17 cellular contexts compared by ENCODE assay signal in the genomic region with DNA sequence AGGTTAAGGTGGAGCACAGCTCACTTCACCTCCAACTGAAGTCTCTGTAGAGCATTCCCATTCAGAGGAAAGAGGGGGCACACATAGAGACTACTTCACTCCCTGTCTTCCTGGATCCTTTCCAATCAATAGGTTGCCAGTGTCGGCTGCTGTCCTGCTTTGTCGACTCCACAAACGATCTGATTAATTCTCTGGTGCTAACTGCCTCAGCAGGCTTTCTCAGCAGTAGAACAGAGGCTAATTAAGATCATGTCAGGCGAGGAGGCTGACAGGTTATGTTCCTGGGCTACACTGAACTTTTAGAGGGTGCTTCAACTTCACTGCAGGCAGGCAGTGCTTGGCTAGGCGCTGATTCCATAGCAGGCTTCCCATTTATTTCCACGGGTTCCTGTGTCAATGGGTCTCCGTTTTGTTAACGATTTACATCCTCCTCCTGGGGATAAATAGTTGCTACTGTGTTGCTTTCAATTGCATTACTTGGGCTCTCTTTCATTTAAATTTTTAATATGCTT.
"Had no signal": no experiment of that assay in that cellular context is flagged by ENCODE, and none has a peak within 500 bp of the region (broad histone marks: within the 10 kb centered on the region; RNA-seq: fewer than 3 reads in every experiment).

No MANE protein-coding gene starts in this region.

- DNase-seq: activated CD4-positive, alpha-beta T cell treated with anti-CD3 and anti-CD28 coated beads for 36 hours; activated CD8-positive, alpha-beta memory T cell treated with anti-CD3 and anti-CD28 coated beads, Interleukin-2, amount 50 U/mL, for 4 hours; activated CD8-positive, alpha-beta T cell treated with anti-CD3 and anti-CD28 coated beads for 36 hours; activated naive CD8-positive, alpha-beta T cell treated with anti-CD3 and anti-CD28 coated beads, Interleukin-2, amount 10 ng/mL, durations not matched to agents 7 days and 5 days; activated T-cell treated with anti-CD3 and anti-CD28 coated beads, Interleukin-2, amount 50 U/mL, for 72 hours; anterior cingulate cortex; dorsolateral prefrontal cortex; left colon; mammary epithelial cell; mucosa of descending colon; naive thymus-derived CD8-positive, alpha-beta T cell; stimulated activated CD4-positive, alpha-beta T cell treated with anti-CD3 and anti-CD28 coated beads, Interleukin-12 subunit alpha, Interleukin-12 subunit beta, amount 100 ng/mL, for 4 hours; stimulated activated CD4-positive, alpha-beta T cell treated with anti-CD3 and anti-CD28 coated beads, Interleukin-2, amount 100 ng/mL, for 48 hours; stimulated activated naive CD8-positive, alpha-beta T cell treated with anti-CD3 and anti-CD28 coated beads, Interleukin-15, Interleukin-2, amounts not matched to agents 100 U/mL and 50 U/mL, for 24 hours; upper lobe of left lung had no signal

- H3K9me3 ChIP-seq: esophagus muscularis mucosa, mucosa of descending colon, suprapubic skin, upper lobe of left lung had no signal

- H3K27me3 ChIP-seq: esophagus muscularis mucosa, suprapubic skin, upper lobe of left lung had no signal

- ATAC-seq: activated CD4-positive, alpha-beta T cell treated with anti-CD3 and anti-CD28 coated beads for 36 hours; activated CD8-positive, alpha-beta T cell treated with anti-CD3 and anti-CD28 coated beads for 36 hours; activated T-cell treated with anti-CD3 and anti-CD28 coated beads, Interleukin-2, amount 50 U/mL, for 72 hours; left colon; mucosa of descending colon; naive thymus-derived CD8-positive, alpha-beta T cell; stimulated activated naive CD8-positive, alpha-beta T cell treated with anti-CD3 and anti-CD28 coated beads, Interleukin-15, Interleukin-2, amounts not matched to agents 100 U/mL and 50 U/mL, for 24 hours had no signal

- H3K4me1 ChIP-seq: esophagus muscularis mucosa, suprapubic skin, upper lobe of left lung had no signal

- H3K27ac ChIP-seq: esophagus muscularis mucosa, suprapubic skin, upper lobe of left lung had no signal

- H3K4me3 ChIP-seq: dorsolateral prefrontal cortex, esophagus muscularis mucosa, mucosa of descending colon, suprapubic skin, upper lobe of left lung had no signal

- H3K36me3 ChIP-seq: esophagus muscularis mucosa, suprapubic skin, upper lobe of left lung had no signal
